24 cellular contexts compared by ENCODE assay signal in the genomic region with DNA sequence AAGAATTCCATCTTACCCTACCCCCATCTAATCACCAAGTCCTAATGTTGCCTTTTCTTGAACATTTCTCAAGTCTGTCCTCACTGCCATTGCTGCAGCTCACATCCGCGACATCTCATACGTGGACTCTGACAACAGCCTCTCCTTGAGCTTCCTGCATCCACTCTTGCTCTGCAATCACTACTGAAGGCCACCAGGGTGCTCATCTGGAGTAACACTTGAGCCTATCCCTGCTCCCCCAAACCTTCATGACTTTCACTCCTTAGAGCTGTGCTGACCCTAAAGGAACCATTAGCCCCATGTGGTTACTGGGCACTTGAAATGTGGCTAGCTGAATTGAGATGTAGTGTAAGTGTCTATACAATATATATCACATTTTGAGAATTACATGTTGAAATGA. TPM values are rescaled to one million over a fixed set of nuclear protein-coding genes. Genes with fewer than 3 reads are reported as not detected.
DNase-seq lines count a peak whose midpoint lies in the region; ATAC-seq, FAIRE-seq and TF ChIP-seq lines count a peak whose summit lies in the region.
"Had no signal": no experiment of that assay in that cellular context is flagged by ENCODE, and none has a peak within 500 bp of the region (broad histone marks: within the 10 kb centered on the region; RNA-seq: fewer than 3 reads in every experiment).

No MANE protein-coding gene starts in this region.

- no peak for TF ChIP-seq RAD21 in GM12878 (IDR thresholded peaks at IDR 0.05; ENCODE audit: insufficient read depth, low read depth, low read length)

- H3K27ac Mint-ChIP-seq in GM23338 (no peak overlapping the region), nephron (peak overlapping the region; percentile 5 to 74 (median 70))
- H3K27ac Mint-ChIP-seq in naive thymus-derived CD4-positive, alpha-beta T cell, result no peak overlapping the region
- H3K27ac Mint-ChIP-seq: CD4-positive, alpha-beta memory T cell; T-helper 1 cell treated with Interleukin-12 subunit alpha and Interleukin-12 subunit beta and Interleukin-4 antibody, amounts not matched to agents 30 μg/mL and 1 μg/mL, for 36 hours had no signal

- ATAC-seq in GM18511 (IDR thresholded peaks at IDR 0.05; ENCODE audit: unreplicated experiment) (peak; percentile 18), GM23338 (peak; percentile 74), GM12878 (peak; percentile 38), GM21737 (IDR thresholded peaks at IDR 0.05; ENCODE audit: unreplicated experiment) (no peak)
- no peak for ATAC-seq in naive thymus-derived CD4-positive, alpha-beta T cell
- ATAC-seq: Panc1, SK-N-SH treated with all-trans-retinoic acid at 6 μM for 48 hours had no signal

- in situ Hi-C loops in GM12878 (cut with MboI), result no loop called here

- POLR2A ChIA-PET in GM12878 (lab: Charles Lee), result interaction anchor here (1.3 kb wide), 1 partner anchor 12 kb away, joined by 8 read pairs; no protein-coding TSS in a partner anchor
- POLR2A ChIA-PET in naive thymus-derived CD4-positive, alpha-beta T cell (lab: Charles Lee), result no interaction called here

- H3K4me3 ChIP-seq in GM23338 (no peak overlapping the region), GM12878 (no peak overlapping the region)
- H3K4me3 ChIP-seq in naive thymus-derived CD4-positive, alpha-beta T cell (ENCODE audit: low read length), result no peak overlapping the region
- H3K4me3 ChIP-seq: HAP-1 had no signal

- H3K4me2 ChIP-seq in GM23338 (no peak overlapping the region), GM12878 (ENCODE audit: control insufficient read depth, insufficient read depth) (no peak overlapping the region)
- H3K4me2 ChIP-seq: KMS-11 had no signal

- H3K36me3 ChIP-seq in GM23338 (ENCODE audit: insufficient read depth) (no peaks in the 10 kb centered on the region), GM12878 (ENCODE audit: control insufficient read depth in 2 of 2, insufficient read depth in 2 of 2, low read length in 1 of 2) (no peaks in the 10 kb centered on the region)
- no peaks in the 10 kb centered on the region for H3K36me3 ChIP-seq in naive thymus-derived CD4-positive, alpha-beta T cell (ENCODE audit: control insufficient read depth in 2 of 3, insufficient read depth in 3 of 3, low read length in 3 of 3)
- H3K36me3 ChIP-seq: BE2C, HAP-1 had no signal

- no peaks in the 10 kb centered on the region for H3F3A ChIP-seq in GM23338 (replicated peaks; ENCODE audit: low read depth)

- H3K9me3 Mint-ChIP-seq in GM23338 (no peaks in the 10 kb centered on the region), nephron (no peaks in the 10 kb centered on the region)
- no peaks in the 10 kb centered on the region for H3K9me3 Mint-ChIP-seq in naive thymus-derived CD4-positive, alpha-beta T cell
- H3K9me3 Mint-ChIP-seq: CD4-positive, alpha-beta memory T cell; T-helper 1 cell treated with Interleukin-12 subunit alpha and Interleukin-12 subunit beta and Interleukin-4 antibody, amounts not matched to agents 30 μg/mL and 1 μg/mL, for 36 hours had no signal

- H3K27me3 Mint-ChIP-seq in GM23338 (ENCODE audit: insufficient read depth, low read depth, poor library complexity) (peaks cover 5% of the 10 kb centered on the region), nephron (ENCODE audit: low read depth) (no peaks in the 10 kb centered on the region)
- peaks cover 4 to 19% (median 14%) of the 10 kb centered on the region in 5 donors for H3K27me3 Mint-ChIP-seq in naive thymus-derived CD4-positive, alpha-beta T cell

- H3K79me2 ChIP-seq in GM23338 (replicated peaks; ENCODE audit: insufficient read depth) (no peaks in the 10 kb centered on the region), GM12878 (ENCODE audit: control insufficient read depth, insufficient read depth, low read length) (no peaks in the 10 kb centered on the region)

- intact Hi-C loops in GM12878 (cut with micrococcal nuclease; ENCODE audit: unreplicated experiment), result no loop called here
- intact Hi-C loops in naive thymus-derived CD4-positive, alpha-beta T cell (cut with micrococcal nuclease), result no loop called here

- H3K4me1 ChIP-seq in GM23338 (ENCODE audit: insufficient read depth), result peaks cover 9% of the 10 kb centered on the region
- no peaks in the 10 kb centered on the region for H3K4me1 ChIP-seq in GM12878 (ENCODE audit: control insufficient read depth, insufficient read depth, low read length)
- no peaks in the 10 kb centered on the region for H3K4me1 ChIP-seq in naive thymus-derived CD4-positive, alpha-beta T cell (ENCODE audit: control insufficient read depth in 2 of 2, insufficient read depth in 2 of 2, low read length in 2 of 2)
- H3K4me1 ChIP-seq: BE2C had no signal

- no TSS peak for BruUV-seq in GM12878 (replicated peaks; lab: Mats Ljungman, UMichigan)

- H3K4me3 Mint-ChIP-seq in GM23338, result no peak overlapping the region
- H3K4me3 Mint-ChIP-seq in nephron, result no peak overlapping the region
- H3K4me3 Mint-ChIP-seq in naive thymus-derived CD4-positive, alpha-beta T cell, result no peak overlapping the region
- H3K4me3 Mint-ChIP-seq: CD4-positive, alpha-beta memory T cell; T-helper 1 cell treated with Interleukin-12 subunit alpha and Interleukin-12 subunit beta and Interleukin-4 antibody, amounts not matched to agents 30 μg/mL and 1 μg/mL, for 36 hours had no signal

- peak; percentile 19 to 37; a peak in 3 of 4 replicates for TF ChIP-seq CTCF in GM23338 (conservative IDR thresholded peaks at IDR 0.05; ENCODE audit: low read depth in 2 of 2)
- TF ChIP-seq CTCF in GM12878 (IDR thresholded peaks at IDR 0.05 in 2 of 3, conservative IDR thresholded peaks at IDR 0.05 in 1 of 3; ENCODE audit: control insufficient read depth in 2 of 3, extremely low read depth in 1 of 3, insufficient read depth in 1 of 3, low read depth in 3 of 3, low read length in 3 of 3), result no peak
- TF ChIP-seq CTCF in nephron (IDR thresholded peaks at IDR 0.05; ENCODE audit: unreplicated experiment in 3 of 3), result no peak

- H3K9me2 ChIP-seq in GM23338 (ENCODE audit: insufficient read depth), result peaks cover 4% of the 10 kb centered on the region; the same call in 1 of the 2 replicates

- H3K9ac ChIP-seq in GM12878 (ENCODE audit: control insufficient read depth, insufficient read depth, low read length), result no peak overlapping the region
- H3K9ac ChIP-seq: KMS-11 had no signal

- FAIRE-seq in GM12878 (lab: Jason Lieb, UNC), result no peak

- RAD21 ChIA-PET in GM12878 (lab: Charles Lee; ENCODE audit: unreplicated experiment), result interaction anchor here (0.6 to 2.2 kb wide), 5 partner anchors 10 to 34 kb away, joined by 3 to 13 read pairs (median 3); no protein-coding TSS in a partner anchor

- H4K20me1 ChIP-seq in GM23338 (replicated peaks; ENCODE audit: insufficient read depth) (no peaks in the 10 kb centered on the region), GM12878 (ENCODE audit: control insufficient read depth, insufficient read depth) (no peaks in the 10 kb centered on the region)

- CTCF ChIA-PET in GM12878 (lab: Yijun Ruan, JAX), result interaction anchor here (1.0 to 2.4 kb wide), 4 partner anchors 12 to 101 kb away, joined by 3 to 10 read pairs (median 3); no protein-coding TSS in a partner anchor
- CTCF ChIA-PET in naive thymus-derived CD4-positive, alpha-beta T cell (lab: Charles Lee), result no interaction called here

- no peaks in the 10 kb centered on the region for H3K36me3 Mint-ChIP-seq in GM23338 (ENCODE audit: low read depth)
- H3K36me3 Mint-ChIP-seq in nephron (ENCODE audit: low read depth), result no peaks in the 10 kb centered on the region
- H3K36me3 Mint-ChIP-seq in naive thymus-derived CD4-positive, alpha-beta T cell, result no peaks in the 10 kb centered on the region
- H3K36me3 Mint-ChIP-seq: CD4-positive, alpha-beta memory T cell had no signal

- WGBS in GM12878 (ENCODE audit: insufficient coverage, insufficient replicate concordance, low lambda C conversion rate, missing lambda C conversion rate), result 98% methylated on average over 3 of the region's 3 CpGs

- no peaks in the 10 kb centered on the region for H3K9me3 ChIP-seq in GM12878 (replicated peaks; ENCODE audit: control insufficient read depth, insufficient read depth, low read length)
- H3K9me3 ChIP-seq in naive thymus-derived CD4-positive, alpha-beta T cell (ENCODE audit: control insufficient read depth in 2 of 3, low read length in 3 of 3), result no peaks in the 10 kb centered on the region
- H3K9me3 ChIP-seq: BE2C, HAP-1 had no signal

- SMC1A ChIA-PET in GM12878 (lab: Charles Lee; ENCODE audit: uncharacterized antibody, unreplicated experiment), result interaction anchor here (0.9 to 9.4 kb wide), 7 partner anchors 9 to 213 kb away, joined by 3 to 111 read pairs (median 5); no protein-coding TSS in a partner anchor

- H3K27me3 ChIP-seq in GM23338 (ENCODE audit: insufficient read depth) (no peaks in the 10 kb centered on the region), GM12878 (replicated peaks in 1 of 2; ENCODE audit: control insufficient read depth in 2 of 2, insufficient read depth in 2 of 2, low read length in 1 of 2) (0 out of 4 replicates have a peak, but pooled peaks cover 0 to 3% of the 10 kb centered on the region in 2 experiments)
- H3K27me3 ChIP-seq in naive thymus-derived CD4-positive, alpha-beta T cell (ENCODE audit: control insufficient read depth in 2 of 2, insufficient read depth in 2 of 2, low read length in 2 of 2), result no peaks in the 10 kb centered on the region
- H3K27me3 ChIP-seq: BE2C had no signal

- no peak overlapping the region for H3K27ac ChIP-seq in GM23338 (ENCODE audit: low read depth)
- H3K27ac ChIP-seq in GM12878 (ENCODE audit: control insufficient read depth, insufficient read depth), result no peak overlapping the region
- H3K27ac ChIP-seq in naive thymus-derived CD4-positive, alpha-beta T cell (ENCODE audit: low read depth, low read length), result no peak overlapping the region
- H3K27ac ChIP-seq: KMS-11 had no signal

- peaks cover 19% of the 10 kb centered on the region for H3K4me1 Mint-ChIP-seq in GM23338
- H3K4me1 Mint-ChIP-seq in nephron, result peaks cover 28% of the 10 kb centered on the region
- H3K4me1 Mint-ChIP-seq in naive thymus-derived CD4-positive, alpha-beta T cell, result peaks cover 0 to 6% (median 0%) of the 10 kb centered on the region in 7 donors

- DNase-seq in GM23338 (ENCODE audit: low spot score) (peak; percentile 57), GM12878 (ENCODE audit: low read depth, low spot score) (no peak), kidney glomerular epithelial cell (lab: John Stamatoyannopoulos, UW) (no peak), KG1 (lab: John Stamatoyannopoulos, UW) (no peak)
- no peak for DNase-seq in naive thymus-derived CD4-positive, alpha-beta T cell
- DNase-seq: BE2C; CD4-positive, alpha-beta memory T cell; DND-41; GDM1; NCI-H1092; NCI-H1694 treated with DMSO at 0.1 percent for 48 hours; NCI-H2171; NCI-H82; SHP77 had no signal

- TF ChIP-seq EP300 in GM12878 (IDR thresholded peaks at IDR 0.05; ENCODE audit: borderline replicate concordance in 1 of 2, control insufficient read depth in 1 of 2, low read depth in 2 of 2, low read length in 2 of 2), result no peak

- no peak overlapping the region for H2AFZ ChIP-seq in GM23338
- H2AFZ ChIP-seq in GM12878 (ENCODE audit: control insufficient read depth, low read depth, low read length), result no peak overlapping the region

- TF ChIP-seq POLR2A in GM12878 (IDR thresholded peaks at IDR 0.05; ENCODE audit: low read depth, low read length), result no peak

RNA-seq across cellular contexts. Expression of a gene that starts 46.4 kb away (rescaled TPM):
- total RNA-seq in GM23338 (2014; rRNA removed; shearing (Covaris generic)), result not detected in 2 replicates
- not detected in 2 replicates for polyA plus RNA-seq in GM23338 (2016; fragmentation: Nextera tagmentation; extraction: Ambion mirVana)
- total RNA-seq in GM12878 (2013; cell fraction: nucleolus; rRNA removed), result not detected in 2 replicates
- total RNA-seq in GM12878 (2014; rRNA removed), result not detected in 2 replicates
- total RNA-seq in GM12878 (2014; rRNA removed; fragmentation: Illumina TruSeq; extraction: Trizol), result not detected in 2 replicates
- not detected in 2 replicates for total RNA-seq in GM12878 (2021)
- polyA plus RNA-seq in GM12878 (2011; ENCODE audit: low read depth), result not detected
- polyA plus RNA-seq in GM12878 (2011; rRNA removed), result not detected in 2 replicates
- polyA plus RNA-seq in GM12878 (2011; cell fraction: cytosol; rRNA removed), result not detected in 2 replicates
- polyA plus RNA-seq in GM12878 (2011; cell fraction: nucleus; rRNA removed), result 0.18 TPM in 1 of 2 replicates, not detected in the other
- not detected in 2 replicates for polyA plus RNA-seq in GM12878 (2012)
- polyA plus RNA-seq in GM12878 (2014; fragmentation: Illumina TruSeq; extraction: Trizol), result not detected in 2 replicates
- not detected for polyA plus RNA-seq in GM12878 (2014; fragmentation: Nextera tagmentation; extraction: Ambion mirVana)
- polyA plus RNA-seq in GM12878 (2014; rRNA removed), result not detected in 2 replicates
- polyA plus RNA-seq in GM12878 (2016; fragmentation: Nextera tagmentation; extraction: Ambion mirVana), result not detected
- not detected in 2 replicates for polyA minus RNA-seq in GM12878 (2011; rRNA and poly(A)+ RNA removed)
- polyA minus RNA-seq in GM12878 (2011; cell fraction: cytosol; rRNA and poly(A)+ RNA removed), result not detected in 2 replicates
- not detected in 2 replicates for polyA minus RNA-seq in GM12878 (2011; cell fraction: nucleus; rRNA and poly(A)+ RNA removed)
- not detected for total RNA-seq in naive thymus-derived CD4-positive, alpha-beta T cell
- not detected for polyA plus RNA-seq in naive thymus-derived CD4-positive, alpha-beta T cell
- total RNA-seq: CD4-positive, alpha-beta memory T cell; MCF 10A; NCI-H460 had no signal
- polyA plus RNA-seq: CD4-positive, alpha-beta memory T cell had no signal

Comparison
In these comparisons a context has a peak if more than half of its experiments do, and no peak if none do; other contexts are left out.
1. ATAC-seq: peak in GM18511 (single experiment), GM23338 (single experiment) and GM12878 (single experiment); none in GM21737 (single experiment) and naive thymus-derived CD4-positive, alpha-beta T cell (single experiment).
2. H3K27ac Mint-ChIP-seq: peak in nephron (3 of 3); none in GM23338 (single experiment) and naive thymus-derived CD4-positive, alpha-beta T cell (0 of 9).
3. CTCF ChIP-seq: peak in GM23338 (2 of 2); none in GM12878 (0 of 3) and nephron (0 of 3).